Comparison of ENCODE assay signal across 24 cellular contexts in genomic region chr9:81789751-81790150, GRCh38.
A peak's percentile ranks its signal among the peaks of the same experiment; 100 is the strongest.
DNase-seq lines count a peak whose midpoint lies in the region; TF ChIP-seq lines count a peak whose summit lies in the region.
"Had no signal": no experiment of that assay in that cellular context is flagged by ENCODE, and none has a peak within 500 bp of the region (broad histone marks: within the 10 kb centered on the region; RNA-seq: fewer than 3 reads in every experiment).

No MANE protein-coding gene starts in this region.

- no peak overlapping the region for H4K8ac ChIP-seq in mesendoderm (ENCODE audit: low read depth, low read length)

- DNase-seq in Daoy (ENCODE audit: low read depth) (peak; percentile 24), M059J (ENCODE audit: low read depth) (peak; percentile 34), astrocyte of the spinal cord (ENCODE audit: low read depth, low spot score) (peak; percentile 55), mesendoderm (peak; percentile 80), NCI-H1092 treated with DMSO at 0.1 percent for 48 hours (lab: John Stamatoyannopoulos, UW) (no peak), NCI-H146 (lab: John Stamatoyannopoulos, UW) (no peak), transverse colon (no peak)
- DNase-seq: activated CD4-positive, CD25-positive, alpha-beta regulatory T cell; activated CD8-positive, alpha-beta T cell treated with anti-CD3 and anti-CD28 coated beads, Interleukin-2, amount 10 ng/mL, durations not matched to agents 7 days and 5 days; activated gamma-delta T cell treated with Interleukin-2 at 50 U/mL for 16 hours; CD4-positive, alpha-beta memory T cell; central memory CD4-positive, alpha-beta T cell; dorsolateral prefrontal cortex; kidney; lower lobe of right lung; NCI-H1436 treated with DMSO at 0.1 percent for 48 hours; NCI-H2171 treated with DMSO at 0.1 percent for 48 hours; NCI-H526 treated with DMSO at 0.1 percent for 48 hours; stimulated activated CD4-positive, alpha-beta T cell treated with anti-CD3 and anti-CD28 coated beads, Interleukin-1b, Interleukin-23, amount 100 ng/mL, for 48 hours; substantia nigra had no signal

- no CpG with 5 or more reads among the region's 1 CpG for WGBS in mesendoderm (ENCODE audit: extremely low coverage, insufficient coverage, low lambda C conversion rate)
- WGBS in transverse colon (ENCODE audit: low coverage in 1 of 2), 2 donors = 67 to 84% methylated on average over 1 of the region's 1 CpG

- H2BK120ac ChIP-seq in mesendoderm (ENCODE audit: low read depth, low read length) = no peak overlapping the region

- no peaks in the 10 kb centered on the region for H3K9me3 ChIP-seq in transverse colon
- H3K9me3 ChIP-seq: gastroesophageal sphincter, lower lobe of right lung, prostate gland had no signal

- H3K23ac ChIP-seq in mesendoderm (ENCODE audit: low read length) = no peak overlapping the region

- H3K27me3 ChIP-seq in mesendoderm (ENCODE audit: insufficient read depth, low read length, poor library complexity) = no peaks in the 10 kb centered on the region
- no peaks in the 10 kb centered on the region for H3K27me3 ChIP-seq in transverse colon
- H3K27me3 ChIP-seq: gastroesophageal sphincter had no signal

- TF ChIP-seq EP300 in transverse colon (IDR thresholded peaks at IDR 0.05; ENCODE audit: low read depth) = no peak

- H3K36me3 ChIP-seq in mesendoderm (ENCODE audit: control insufficient read depth, insufficient read depth, low read length) (no peaks in the 10 kb centered on the region), transverse colon (no peaks in the 10 kb centered on the region)
- H3K36me3 ChIP-seq: gastroesophageal sphincter, lower lobe of right lung, prostate gland had no signal

- no peak overlapping the region for H4K5ac ChIP-seq in mesendoderm (ENCODE audit: low read length)

- H3K4me1 ChIP-seq in mesendoderm (ENCODE audit: control insufficient read depth, low read depth, low read length) (peaks cover 10% of the 10 kb centered on the region), transverse colon (peaks cover 0 to 16% (median 10%) of the 10 kb centered on the region in 4 donors)
- H3K4me1 ChIP-seq: gastroesophageal sphincter, lower lobe of right lung, prostate gland had no signal

- H3K18ac ChIP-seq in mesendoderm (ENCODE audit: low read length) = no peak overlapping the region

- H3K79me2 ChIP-seq in mesendoderm (ENCODE audit: control insufficient read depth, insufficient read depth, low read length) = no peaks in the 10 kb centered on the region

- H3K56ac ChIP-seq in mesendoderm (ENCODE audit: low read length) = no peak overlapping the region

- H2BK5ac ChIP-seq in mesendoderm (ENCODE audit: low read length) = no peak overlapping the region

- in situ Hi-C loops in astrocyte of the spinal cord (cut with HindIII; ENCODE audit: low sequenced_read_pairs) = no loop called here
- in situ Hi-C loops in transverse colon (cut with MboI; ENCODE audit: low pct_ligation_motif_present in 1 of 4, low pct_unique_long_range_greater_than_20kb in 1 of 4, low sequenced_read_pairs in 3 of 4) = no loop called here

- H3K79me1 ChIP-seq in mesendoderm (ENCODE audit: low read length) = no peaks in the 10 kb centered on the region

- no peak overlapping the region for H3K9ac ChIP-seq in mesendoderm (ENCODE audit: low read length)

- H3K4ac ChIP-seq in mesendoderm (ENCODE audit: low read depth, low read length) = no peak overlapping the region

- H3K4me2 ChIP-seq in mesendoderm (ENCODE audit: low read length) = no peak overlapping the region
- H3K4me2 ChIP-seq: GM23338 had no signal

- TF ChIP-seq CTCF in astrocyte of the spinal cord (IDR thresholded peaks at IDR 0.05; ENCODE audit: low read depth, low read length) = no peak
- TF ChIP-seq CTCF in transverse colon (IDR thresholded peaks at IDR 0.05) = no peak

- H3K27ac ChIP-seq in mesendoderm (ENCODE audit: low read depth, low read length) = no peak overlapping the region
- no peak overlapping the region for H3K27ac ChIP-seq in transverse colon
- H3K27ac ChIP-seq: dorsolateral prefrontal cortex, epithelial cell of prostate, gastroesophageal sphincter, lower lobe of right lung, prostate gland had no signal

- TF ChIP-seq POLR2A in transverse colon (IDR thresholded peaks at IDR 0.05) = no peak

- no peak overlapping the region for H2AK5ac ChIP-seq in mesendoderm (ENCODE audit: low read length)

- intact Hi-C loops in transverse colon (cut with DNase I; ENCODE audit: low total_unique reads) = no loop called here

- no peak overlapping the region for H2BK15ac ChIP-seq in mesendoderm (replicated peaks; ENCODE audit: low read depth)

- H3K4me3 ChIP-seq in astrocyte of the spinal cord (ENCODE audit: low read depth, low read length) = no peak overlapping the region
- H3K4me3 ChIP-seq in mesendoderm (ENCODE audit: low read length) = no peak overlapping the region
- H3K4me3 ChIP-seq in transverse colon = no peak overlapping the region
- H3K4me3 ChIP-seq: dorsolateral prefrontal cortex, gastroesophageal sphincter, GM23338, lower lobe of right lung, prostate gland had no signal

Comparison
In these comparisons a context has a peak if more than half of its experiments do, and no peak if none do; other contexts are left out.
1. DNase-seq: peak in Daoy (single experiment), M059J (single experiment), astrocyte of the spinal cord (single experiment) and mesendoderm (single experiment); none in NCI-H1092 treated with DMSO at 0.1 percent for 48 hours (single experiment), NCI-H146 (single experiment) and transverse colon (single experiment).